In genomic region chr3:57937092-57937491, GRCh38 we compare ENCODE assay signal across 21 cellular contexts.
DNase-seq lines count a peak whose midpoint lies in the region; TF ChIP-seq lines count a peak whose summit lies in the region.
"Had no signal": no experiment of that assay in that cellular context is flagged by ENCODE, and none has a peak within 500 bp of the region (broad histone marks: within the 10 kb centered on the region; RNA-seq: fewer than 3 reads in every experiment).

No MANE protein-coding gene starts in this region.

- no peaks in the 10 kb centered on the region for H3K27me3 Mint-ChIP-seq in neural progenitor cell (ENCODE audit: insufficient read depth, low read depth)
- H3K27me3 Mint-ChIP-seq: CD4-positive, alpha-beta T cell; CD8-positive, alpha-beta memory T cell had no signal

- peak; percentile 27 for DNase-seq in activated effector memory CD4-positive, alpha-beta T cell treated with anti-CD3 and anti-CD28 coated beads, Interleukin-2, amount 50 U/mL, for 16 hours
- no peak for DNase-seq in activated effector memory CD4-positive, alpha-beta T cell treated with Interleukin-2 at 50 U/mL for 16 hours
- DNase-seq in neural progenitor cell (ENCODE audit: low spot score) (no peak), sigmoid colon (no peak), DMS114 treated with DMSO at 0.1 percent for 48 hours (lab: John Stamatoyannopoulos, UW; ENCODE audit: unreplicated experiment) (no peak), foreskin melanocyte (no peak)
- DNase-seq: ACHN; AML-193; BE2C; CD4-positive, alpha-beta T cell; CD8-positive, alpha-beta memory T cell; DMS 273 treated with DMSO at 0.1 percent for 48 hours; DMS53; DMS79 treated with DMSO at 0.1 percent for 48 hours; GF-D8; GM23248; H7; HCEC 1CT had no signal

- no peak overlapping the region for H2AFZ ChIP-seq in neural progenitor cell (replicated peaks)
- H2AFZ ChIP-seq: GM23248 had no signal

- H3K9ac ChIP-seq in neural progenitor cell, result no peak overlapping the region
- H3K9ac ChIP-seq: BLaER1 treated with 17β-estradiol and CSF1 and Interleukin-3, amounts not matched to agents 10 nM and 100 nM; GM23248 had no signal

- TF ChIP-seq POLR2A in sigmoid colon (IDR thresholded peaks at IDR 0.05), result no peak

- H3K27ac Mint-ChIP-seq in neural progenitor cell, result peak overlapping the region; percentile 24
- H3K27ac Mint-ChIP-seq: CD14-positive monocyte; CD4-positive, alpha-beta T cell had no signal

- H3K4me3 ChIP-seq in neural progenitor cell (no peak overlapping the region), sigmoid colon (no peak overlapping the region)
- H3K4me3 ChIP-seq: BLaER1 treated with 17β-estradiol and CSF1 and Interleukin-3, amounts not matched to agents 10 nM and 100 nM; GM23248 had no signal

- H3K36me3 ChIP-seq in neural progenitor cell (no peaks in the 10 kb centered on the region), sigmoid colon (peaks cover 0 to 17% (median 3%) of the 10 kb centered on the region in 4 donors)
- H3K36me3 ChIP-seq: BE2C had no signal

- TF ChIP-seq CTCF in neural progenitor cell (IDR thresholded peaks at IDR 0.05) (no peak), sigmoid colon (IDR thresholded peaks at IDR 0.05) (no peak)

- peaks cover 3% of the 10 kb centered on the region for H3K4me1 ChIP-seq in neural progenitor cell
- peaks cover 0 to 8% (median 6%) of the 10 kb centered on the region in 4 donors for H3K4me1 ChIP-seq in sigmoid colon
- H3K4me1 ChIP-seq: BE2C; BLaER1 treated with 17β-estradiol and CSF1 and Interleukin-3, amounts not matched to agents 10 nM and 100 nM had no signal

- H3K9me3 ChIP-seq in neural progenitor cell (ENCODE audit: low read depth), result no peaks in the 10 kb centered on the region
- H3K9me3 ChIP-seq in sigmoid colon, result no peaks in the 10 kb centered on the region
- H3K9me3 ChIP-seq: BE2C had no signal

- H3F3A ChIP-seq in neural progenitor cell (ENCODE audit: low read depth), result peaks cover 4% of the 10 kb centered on the region

- no peaks in the 10 kb centered on the region for H4K20me1 ChIP-seq in neural progenitor cell (ENCODE audit: low read depth)
- H4K20me1 ChIP-seq: BLaER1 treated with 17β-estradiol and CSF1 and Interleukin-3, amounts not matched to agents 10 nM and 100 nM had no signal

- peaks cover 7% of the 10 kb centered on the region for H3K36me3 Mint-ChIP-seq in neural progenitor cell

- TF ChIP-seq EP300 in sigmoid colon (IDR thresholded peaks at IDR 0.05), result no peak

- intact Hi-C loops in sigmoid colon (cut with DNase I), result no loop called here

- H3K4me3 Mint-ChIP-seq in neural progenitor cell, result no peak overlapping the region
- H3K4me3 Mint-ChIP-seq: CD14-positive monocyte; CD4-positive, alpha-beta T cell; CD8-positive, alpha-beta memory T cell had no signal

- H3K79me2 ChIP-seq in neural progenitor cell (ENCODE audit: low read depth), result no peaks in the 10 kb centered on the region

- H3K27ac ChIP-seq in neural progenitor cell, result no peak overlapping the region
- H3K27ac ChIP-seq in sigmoid colon, result peak overlapping the region in 3 of 4 donors; percentile 22 to 98 (median 66)
- H3K27ac ChIP-seq: 22Rv1; BLaER1 treated with 17β-estradiol and CSF1 and Interleukin-3, amounts not matched to agents 10 nM and 100 nM; GM23248 had no signal

- H3K4me2 ChIP-seq in neural progenitor cell, result no peak overlapping the region
- H3K4me2 ChIP-seq: BLaER1 treated with 17β-estradiol and CSF1 and Interleukin-3, amounts not matched to agents 10 nM and 100 nM had no signal

- H3K9me3 Mint-ChIP-seq in neural progenitor cell, result peaks cover 4% of the 10 kb centered on the region
- H3K9me3 Mint-ChIP-seq: CD4-positive, alpha-beta T cell had no signal

- H3K27me3 ChIP-seq in neural progenitor cell, result no peaks in the 10 kb centered on the region
- no peaks in the 10 kb centered on the region for H3K27me3 ChIP-seq in sigmoid colon
- H3K27me3 ChIP-seq: BE2C; BLaER1 treated with 17β-estradiol and CSF1 and Interleukin-3, amounts not matched to agents 10 nM and 100 nM had no signal

- WGBS in sigmoid colon, 2 donors, result 96 to 98% methylated on average over 3 of the region's 3 CpGs

- H3K4me1 Mint-ChIP-seq in neural progenitor cell, result peaks cover 9% of the 10 kb centered on the region
- H3K4me1 Mint-ChIP-seq: CD14-positive monocyte; CD8-positive, alpha-beta memory T cell had no signal
